In genomic region chr17:5165786-5166559, GRCh38 we compare ENCODE assay signal across 1 cellular context.
A peak's percentile ranks its signal among the peaks of the same experiment; 100 is the strongest.
TF ChIP-seq lines count a peak whose summit lies in the region.

No MANE protein-coding gene starts in this region.

TF ChIP-seq in K562, 482 proteins besides CTCF, POLR2A, EP300 and RAD21:
- 0 out of 2 replicates have a peak, but pooled peaks have one; percentile 13 for TF ChIP-seq MGA (IDR thresholded peaks at IDR 0.05)
- TF ChIP-seq L3MBTL2 (IDR thresholded peaks at IDR 0.05) = peak; percentile 48
